In genomic region chr11:13338437-13339069, GRCh38 we compare ENCODE assay signal across 8 cellular contexts.
A peak's percentile ranks its signal among the peaks of the same experiment; 100 is the strongest.
DNase-seq lines count a peak whose midpoint lies in the region; ATAC-seq and TF ChIP-seq lines count a peak whose summit lies in the region.

No MANE protein-coding gene starts in this region.

- intact Hi-C loops in esophagus squamous epithelium (cut with DNase I) (no loop called here), spleen (cut with DNase I; ENCODE audit: low total_unique reads) (loop anchor here (5.0 kb wide), 1 partner anchor 126 kb away; no protein-coding TSS in a partner anchor)

- H3K9me3 ChIP-seq in esophagus squamous epithelium (no peaks in the 10 kb centered on the region), spleen (no peaks in the 10 kb centered on the region), endodermal cell (ENCODE audit: control insufficient read depth, low read length) (peaks cover 13% of the 10 kb centered on the region)

- H3K27ac Mint-ChIP-seq in endodermal cell, result no peak overlapping the region
- H3K27ac Mint-ChIP-seq in WTC11, result no peak overlapping the region

- H3K4me3 Mint-ChIP-seq in endodermal cell (no peak overlapping the region), WTC11 (no peak overlapping the region)

- WGBS in esophagus squamous epithelium, 2 donors, result 36 to 62% methylated on average over 5 to 8 of the region's 8 CpGs
- 71 to 87% (median 76%) methylated on average over 8 of the region's 8 CpGs for WGBS in spleen, 5 donors
- 90 to 91% methylated on average over 2 to 8 of the region's 8 CpGs for WGBS in endodermal cell (ENCODE audit: insufficient coverage in 1 of 2, insufficient read length in 1 of 2), 2 experiments

- POLR2A ChIA-PET in GM10248 (lab: Yijun Ruan, JAX) (no interaction called here), WTC11 (lab: Charles Lee) (no interaction called here)

- ATAC-seq in GM21529 (IDR thresholded peaks at IDR 0.05; ENCODE audit: unreplicated experiment) (peak; percentile 17), SK-N-SH treated with all-trans-retinoic acid at 6 μM for 48 hours (peak; percentile 78), GM18520 (IDR thresholded peaks at IDR 0.05; ENCODE audit: unreplicated experiment) (no peak), WTC11 (no peak)

- H3K36me3 ChIP-seq in esophagus squamous epithelium (no peaks in the 10 kb centered on the region), spleen (peaks cover 0 to 23% (median 0%) of the 10 kb centered on the region in 6 donors), endodermal cell (ENCODE audit: control insufficient read depth, insufficient read depth, low read length) (no peaks in the 10 kb centered on the region)

- H3K4me1 ChIP-seq in esophagus squamous epithelium (peaks cover 11 to 61% (median 29%) of the 10 kb centered on the region in 3 donors), spleen (peaks cover 9 to 95% (median 51%) of the 10 kb centered on the region in 6 donors), endodermal cell (ENCODE audit: control insufficient read depth, insufficient read depth, low read length) (no peaks in the 10 kb centered on the region)

- H3K27me3 ChIP-seq in esophagus squamous epithelium (no peaks in the 10 kb centered on the region), spleen (replicated peaks in 1 of 7) (no peaks in the 10 kb centered on the region), endodermal cell (ENCODE audit: control insufficient read depth, insufficient read depth, low read length, poor library complexity, severe bottlenecking) (no peaks in the 10 kb centered on the region)

- H3K27me3 Mint-ChIP-seq in endodermal cell (ENCODE audit: insufficient read depth), result no peaks in the 10 kb centered on the region
- H3K27me3 Mint-ChIP-seq in WTC11 (ENCODE audit: low read depth), result no peaks in the 10 kb centered on the region

- TF ChIP-seq POLR2A in esophagus squamous epithelium (IDR thresholded peaks at IDR 0.05), result no peak
- no peak for TF ChIP-seq POLR2A in spleen (IDR thresholded peaks at IDR 0.05)

- H3K27ac ChIP-seq in esophagus squamous epithelium, result peak overlapping the region; percentile 17 to 58 (median 39)
- peak overlapping the region in 6 of 8 donors; percentile 22 to 67 (median 40) for H3K27ac ChIP-seq in spleen
- no peak overlapping the region for H3K27ac ChIP-seq in endodermal cell (ENCODE audit: low read depth, low read length)

- H3K4me3 ChIP-seq in esophagus squamous epithelium (peak overlapping the region in 3 of 4 donors; percentile 16 to 43 (median 21)), spleen (peak overlapping the region in 5 of 8 donors; percentile 6 to 46 (median 22)), endodermal cell (ENCODE audit: low read length) (no peak overlapping the region)

- CTCF ChIA-PET in GM10248 (lab: Yijun Ruan, JAX) (interaction anchor here (0.8 to 2.0 kb wide), 6 partner anchors 10 to 855 kb away, joined by 3 to 5 read pairs (median 4); no protein-coding TSS in a partner anchor), WTC11 (lab: Charles Lee) (interaction anchor here (0.5 to 2.5 kb wide), 4 partner anchors 16 to 331 kb away, joined by 3 to 14 read pairs (median 4); no protein-coding TSS in a partner anchor)

- TF ChIP-seq CTCF in esophagus squamous epithelium (IDR thresholded peaks at IDR 0.05) (no peak), spleen (IDR thresholded peaks at IDR 0.05 in 8 of 11, conservative IDR thresholded peaks at IDR 0.05 in 3 of 11) (no peak), GM10248 (IDR thresholded peaks at IDR 0.05; ENCODE audit: control extremely low read depth, extremely low read depth, low read depth, missing control alignments) (no peak), endodermal cell (conservative IDR thresholded peaks at IDR 0.05) (no peak), WTC11 (IDR thresholded peaks at IDR 0.05) (no peak)

- H3K9me3 Mint-ChIP-seq in endodermal cell, result peaks cover 14% of the 10 kb centered on the region
- peaks cover 18% of the 10 kb centered on the region for H3K9me3 Mint-ChIP-seq in WTC11

- H3K9ac ChIP-seq in endodermal cell (ENCODE audit: extremely low read depth, low read length, poor library complexity, severe bottlenecking), result no peak overlapping the region

- H3K4me1 Mint-ChIP-seq in endodermal cell (no peaks in the 10 kb centered on the region), WTC11 (no peaks in the 10 kb centered on the region; the same call in 1 of the 2 replicates)

- DNase-seq in esophagus squamous epithelium (lab: John Stamatoyannopoulos, UW), result no peak
- DNase-seq in spleen, result no peak
- no peak for DNase-seq in GM10248 (ENCODE audit: extremely low spot score)
- no peak for DNase-seq in endodermal cell
- no peak for DNase-seq in WTC11 (ENCODE audit: low spot score)

- H3K36me3 Mint-ChIP-seq in endodermal cell (ENCODE audit: low read depth) (no peaks in the 10 kb centered on the region), WTC11 (no peaks in the 10 kb centered on the region)

TF ChIP-seq in SK-N-SH treated with all-trans-retinoic acid at 6 μM for 48 hours, 23 proteins besides CTCF, POLR2A, EP300 and RAD21:
- 0 out of 2 replicates have a peak, but pooled peaks have one; percentile 54 for TF ChIP-seq ZFP3 (CRISPR knock-in tag; IDR thresholded peaks at IDR 0.05)
- no peak for TF ChIP-seq OSR1 (CRISPR knock-in tag; IDR thresholded peaks at IDR 0.05)
TF ChIP-seq in SK-N-SH treated with all-trans-retinoic acid at 6 μM for 48 hours: peak in this region for 1.

TF ChIP-seq in WTC11, 78 proteins besides CTCF, POLR2A, EP300 and RAD21:
- no peak for TF ChIP-seq E2F4 (CRISPR knock-in tag; IDR thresholded peaks at IDR 0.05; ENCODE audit: borderline replicate concordance, low read depth)
- TF ChIP-seq HMGA2 (CRISPR knock-in tag; IDR thresholded peaks at IDR 0.05), result no peak
- no peak for TF ChIP-seq FOXK1 (CRISPR knock-in tag; IDR thresholded peaks at IDR 0.05)
- TF ChIP-seq ZNF263 (CRISPR knock-in tag; IDR thresholded peaks at IDR 0.05; ENCODE audit: low read depth), result no peak
- no peak for TF ChIP-seq ARID4B (CRISPR knock-in tag; IDR thresholded peaks at IDR 0.05; ENCODE audit: borderline replicate concordance)
TF ChIP-seq in WTC11: peak in this region for 0.

Comparison
In these comparisons a context has a peak if more than half of its experiments do, and no peak if none do; other contexts are left out.
1. ATAC-seq: peak in GM21529 (single experiment) and SK-N-SH treated with all-trans-retinoic acid at 6 μM for 48 hours (single experiment); none in GM18520 (single experiment) and WTC11 (single experiment).